23 cellular contexts compared by ENCODE assay signal in the genomic region with DNA sequence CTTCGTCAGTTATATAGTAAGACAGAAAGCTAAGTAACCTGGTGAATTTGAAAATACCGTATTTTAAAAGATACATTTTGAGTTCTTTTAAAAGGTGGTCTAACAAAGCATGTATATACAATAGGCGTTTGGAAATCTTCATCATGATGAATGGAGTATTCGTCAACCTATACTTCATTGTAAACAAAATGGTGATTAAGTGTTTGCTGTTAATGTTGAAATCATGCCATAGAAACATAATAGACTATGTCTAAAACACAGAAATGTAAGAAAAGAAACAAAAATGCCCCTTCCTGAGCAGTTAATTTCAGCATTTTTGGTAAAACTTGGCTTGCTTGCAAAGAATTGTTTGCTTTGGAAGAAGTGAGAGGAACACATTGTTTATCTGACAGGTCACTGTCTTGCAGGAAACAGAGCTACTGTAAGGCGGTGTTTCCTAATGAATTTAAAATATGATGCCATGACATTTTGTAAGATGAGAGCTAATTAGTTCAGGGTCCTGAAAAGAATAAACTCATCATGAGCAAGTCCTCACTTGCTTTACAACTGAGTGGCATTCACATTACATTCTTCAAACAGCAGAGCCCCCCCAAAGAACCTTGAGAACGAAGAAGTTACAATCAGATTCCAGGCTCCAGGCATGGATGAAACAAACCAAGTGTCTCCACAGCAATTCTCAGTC.
DNase-seq lines count a peak whose midpoint lies in the region; ATAC-seq, FAIRE-seq and TF ChIP-seq lines count a peak whose summit lies in the region.
"Had no signal": no experiment of that assay in that cellular context is flagged by ENCODE, and none has a peak within 500 bp of the region (broad histone marks: within the 10 kb centered on the region; RNA-seq: fewer than 3 reads in every experiment).

No MANE protein-coding gene starts in this region.

- H3K27me3 ChIP-seq in OCI-LY1 (ENCODE audit: insufficient read depth, low read length) (no peaks in the 10 kb centered on the region), lower lobe of right lung (ENCODE audit: low read depth) (no peaks in the 10 kb centered on the region)
- H3K27me3 ChIP-seq: tibial nerve had no signal

- H3K9ac ChIP-seq in OCI-LY1 (ENCODE audit: low read length), result no peak overlapping the region

- no peak for TF ChIP-seq POLR2A in A549 (IDR thresholded peaks at IDR 0.05; ENCODE audit: low read length)

- POLR2A ChIA-PET in A549 (lab: Yijun Ruan, JAX), result interaction anchor here (1.3 kb wide), 1 partner anchor 127 kb away, joined by 5 read pairs; a partner anchor contains a TSS

- no peak for DNase-seq in A549 (ENCODE audit: low read depth in 1 of 2, low spot score in 1 of 2)
- DNase-seq in ELR (ENCODE audit: low read depth), result peak; percentile 55
- peak; percentile 77 for DNase-seq in fibroblast of gingiva (ENCODE audit: low read depth)
- DNase-seq in hypothalamus (lab: John Stamatoyannopoulos, UW), result no peak
- DNase-seq in urothelium cell line (ENCODE audit: low spot score), result no peak
- DNase-seq in NCI-H2227 treated with DMSO at 0.1 percent for 48 hours (lab: John Stamatoyannopoulos, UW), result no peak
- DNase-seq in lower lobe of right lung, result no peak
- DNase-seq: activated CD4-positive, alpha-beta T cell treated with anti-CD3 and anti-CD28 coated beads, Interleukin-2, amount 10 ng/mL, durations not matched to agents 7 days and 5 days; activated naive CD8-positive, alpha-beta T cell treated with anti-CD3 and anti-CD28 coated beads for 36 hours; CD8-positive, alpha-beta memory T cell; DMS79; hippocampal formation; NCI-H2107; NCI-H524; posterior cingulate gyrus; stimulated activated naive CD4-positive, alpha-beta T cell treated with Interleukin-2 at 50 U/mL for 16 hours had no signal

- intact Hi-C loops in lower lobe of right lung (cut with DNase I), result no loop called here

- no peaks in the 10 kb centered on the region for H3K79me2 ChIP-seq in OCI-LY1 (ENCODE audit: insufficient read depth, low read length)

- H3K9me2 ChIP-seq in OCI-LY1 (ENCODE audit: low read depth, low read length), result no peaks in the 10 kb centered on the region

- H3K4me2 ChIP-seq in A549 (peak overlapping the region; percentile 80), OCI-LY1 (ENCODE audit: low read length) (peak overlapping the region; percentile 18; the same call in 1 of the 2 replicates)

- H3K36me3 ChIP-seq in OCI-LY1 (ENCODE audit: insufficient read depth, low read length) (no peaks in the 10 kb centered on the region; the same call in 1 of the 2 replicates), lower lobe of right lung (no peaks in the 10 kb centered on the region)
- H3K36me3 ChIP-seq: HAP-1, tibial nerve had no signal

- H3K9me3 ChIP-seq in A549 (no peaks in the 10 kb centered on the region), OCI-LY1 (ENCODE audit: low read length) (no peaks in the 10 kb centered on the region), lower lobe of right lung (no peaks in the 10 kb centered on the region)
- H3K9me3 ChIP-seq: HAP-1, tibial nerve had no signal

- no peak for TF ChIP-seq EP300 in A549 (IDR thresholded peaks at IDR 0.05)

- TF ChIP-seq CTCF in A549 (IDR thresholded peaks at IDR 0.05) (no peak), OCI-LY1 (IDR thresholded peaks at IDR 0.05; ENCODE audit: low read length) (no peak), lower lobe of right lung (IDR thresholded peaks at IDR 0.05) (no peak)

- H3K27ac ChIP-seq in A549 (peak overlapping the region; percentile 66 to 67; a peak in 5 of 6 replicates), OCI-LY1 (ENCODE audit: low read depth, low read length, poor library complexity, severe bottlenecking) (no peak overlapping the region), lower lobe of right lung (no peak overlapping the region)
- H3K27ac ChIP-seq: coronary artery had no signal

- H3F3A ChIP-seq in OCI-LY1 (ENCODE audit: insufficient read depth, low read length), result no peaks in the 10 kb centered on the region

- WGBS in A549 (ENCODE audit: missing lambda C conversion rate), result 25% methylated on average over 6 of the region's 6 CpGs

- H2AFZ ChIP-seq in OCI-LY1 (ENCODE audit: low read length), result no peak overlapping the region

- FAIRE-seq in A549 (lab: Jason Lieb, UNC) (no peak), urothelium cell line (lab: Jason Lieb, UNC) (no peak)
- FAIRE-seq: endometrium, keratinocyte had no signal

- ATAC-seq in A549 (peak; percentile 54 to 75; a peak in 4 of 6 replicates), lower lobe of right lung (no peak)
- ATAC-seq: natural killer cell treated with Interleukin-12 subunit alpha and Interleukin-12 subunit beta and Interleukin-15 and Interleukin-18, amount 100 ng/mL, for 72 hours had no signal

- H3K4me3 ChIP-seq in A549, result no peak overlapping the region
- no peak overlapping the region for H3K4me3 ChIP-seq in OCI-LY1 (ENCODE audit: low read depth, low read length, poor library complexity, severe bottlenecking)
- H3K4me3 ChIP-seq in lower lobe of right lung, result no peak overlapping the region
- H3K4me3 ChIP-seq: coronary artery, HAP-1, tibial nerve had no signal

- CTCF ChIA-PET in A549 (lab: Yijun Ruan, JAX), result interaction anchor here (0.8 to 1.1 kb wide), 2 partner anchors 20 kb away, joined by 3 read pairs; no protein-coding TSS in a partner anchor

- H3K4me1 ChIP-seq in A549 (peaks cover 37% of the 10 kb centered on the region), OCI-LY1 (ENCODE audit: insufficient read depth, low read length, severe bottlenecking) (peaks cover 26% of the 10 kb centered on the region), lower lobe of right lung (peaks cover 18% of the 10 kb centered on the region)

- H4K20me1 ChIP-seq in OCI-LY1 (ENCODE audit: insufficient read depth, low read length), result no peaks in the 10 kb centered on the region

- TF ChIP-seq RAD21 in A549 (conservative IDR thresholded peaks at IDR 0.05 in 1 of 2, IDR thresholded peaks at IDR 0.05 in 1 of 2), result no peak

TF ChIP-seq in A549, 52 proteins besides CTCF, POLR2A, EP300 and RAD21:
- peak in 1 of 2 experiments; percentile 17; a peak in 1 of 4 replicates for TF ChIP-seq CEBPB (IDR thresholded peaks at IDR 0.05)
- TF ChIP-seq ZNF302 (CRISPR knock-in tag; IDR thresholded peaks at IDR 0.05), result no peak
- TF ChIP-seq FOSL2 (IDR thresholded peaks at IDR 0.05), result no peak
- no peak for TF ChIP-seq FOSL2 (CRISPR knock-in tag; IDR thresholded peaks at IDR 0.05)

Comparison
In these comparisons a context has a peak if more than half of its experiments do, and no peak if none do; other contexts are left out.
1. ATAC-seq: peak in A549 (2 of 2); none in lower lobe of right lung (0 of 2).
2. DNase-seq: peak in ELR (single experiment) and fibroblast of gingiva (single experiment); none in A549 (0 of 2), hypothalamus (0 of 51), urothelium cell line (single experiment), NCI-H2227 treated with DMSO at 0.1 percent for 48 hours (single experiment) and lower lobe of right lung (single experiment).
3. H3K27ac ChIP-seq: peak in A549 (2 of 2); none in OCI-LY1 (single experiment) and lower lobe of right lung (single experiment).